ENCODE assay signal across 8 cellular contexts in genomic region chr22:50247748-50248147, GRCh38. TPM values are rescaled to one million over a fixed set of nuclear protein-coding genes. Genes with fewer than 3 reads are reported as not detected.
DNase-seq lines count a peak whose midpoint lies in the region; ATAC-seq and TF ChIP-seq lines count a peak whose summit lies in the region.

No MANE protein-coding gene starts in this region.

- ATAC-seq in T-helper 17 cell (peak; percentile 39), HG02870 (IDR thresholded peaks at IDR 0.05; ENCODE audit: unreplicated experiment) (no peak), GM18511 (IDR thresholded peaks at IDR 0.05; ENCODE audit: unreplicated experiment) (no peak)

- peaks cover 15% of the 10 kb centered on the region for H3K4me1 ChIP-seq in HUES48 (ENCODE audit: control insufficient read depth, insufficient read depth, low read length)

- H3K27me3 ChIP-seq in HUES48 (ENCODE audit: control insufficient read depth, insufficient read depth, low read length) = no peaks in the 10 kb centered on the region

- peak overlapping the region; percentile 47 for H3K27ac ChIP-seq in HUES48 (ENCODE audit: low read depth, low read length)

- no peak overlapping the region for H3K4me3 ChIP-seq in HUES48 (ENCODE audit: low read depth, low read length)

- H3K4me1 Mint-ChIP-seq in CD14-positive monocyte (peaks cover 40% of the 10 kb centered on the region), T-helper 17 cell (peaks cover 13% of the 10 kb centered on the region)

- H3K9me3 ChIP-seq in HUES48 (ENCODE audit: control insufficient read depth, insufficient read depth, low read length) (no peaks in the 10 kb centered on the region), T-helper 17 cell (ENCODE audit: control insufficient read depth, low read length, poor library complexity, severe bottlenecking) (no peaks in the 10 kb centered on the region)

- H3K9me3 Mint-ChIP-seq in CD14-positive monocyte = no peaks in the 10 kb centered on the region

- H3K27me3 Mint-ChIP-seq in CD14-positive monocyte (ENCODE audit: low read depth in 3 of 3) (no peaks in the 10 kb centered on the region), T-helper 17 cell (no peaks in the 10 kb centered on the region)

- DNase-seq in CD14-positive monocyte (ENCODE audit: low spot score) (peak; percentile 79), T-helper 17 cell (peak; percentile 41 to 58 (median 45)), fibroblast of gingiva (ENCODE audit: low read depth) (peak; percentile 51), medulla oblongata (ENCODE audit: extremely low spot score) (no peak), UCSD-AML1 (lab: John Stamatoyannopoulos, UW; ENCODE audit: unreplicated experiment) (no peak)

- no peak for TF ChIP-seq CTCF in CD14-positive monocyte (IDR thresholded peaks at IDR 0.05)

- H3K36me3 Mint-ChIP-seq in CD14-positive monocyte = peaks cover 8 to 20% of the 10 kb centered on the region in 2 donors
- H3K36me3 Mint-ChIP-seq in T-helper 17 cell (ENCODE audit: low read depth) = peaks cover 2% of the 10 kb centered on the region

- intact Hi-C loops in CD14-positive monocyte (cut with micrococcal nuclease) = no loop called here

- H3K4me3 Mint-ChIP-seq in CD14-positive monocyte = no peak overlapping the region
- peak overlapping the region; percentile 82 for H3K4me3 Mint-ChIP-seq in T-helper 17 cell

- no peak overlapping the region for H3K9ac ChIP-seq in HUES48 (ENCODE audit: low read depth, low read length)

- H3K36me3 ChIP-seq in HUES48 (ENCODE audit: control insufficient read depth, insufficient read depth, low read length) = peaks cover 12% of the 10 kb centered on the region

- H3K27ac Mint-ChIP-seq in CD14-positive monocyte (peak overlapping the region in 5 of 7 donors; percentile 37 to 91 (median 83)), T-helper 17 cell (peak overlapping the region; percentile 93)

RNA-seq across cellular contexts. Expression of gene TUBGCP6, which starts 2.9 kb away (rescaled TPM):
- 1 to 10 TPM; 3.7 to 4.3 TPM for polyA plus RNA-seq in CD14-positive monocyte
- total RNA-seq in T-helper 17 cell = 100 to 1,000 TPM; 110 to 122 TPM

RNA-seq across cellular contexts. Expression of gene HDAC10, which starts 3.3 kb away (rescaled TPM):
- polyA plus RNA-seq in CD14-positive monocyte = 10 to 100 TPM in 1 of 2 donors, 1 to 10 TPM in 1; 9.2 to 13.7 TPM
- 100 to 1,000 TPM in 1 of 2 donors, 10 to 100 TPM in 1; 95.5 to 105 TPM for total RNA-seq in T-helper 17 cell

RNA-seq across cellular contexts. Expression of gene MAPK12, which starts 13.7 kb away (rescaled TPM):
- polyA plus RNA-seq in CD14-positive monocyte = under 1 TPM; 0.06 to 0.13 TPM
- 1 to 10 TPM; 1.7 to 1.9 TPM for total RNA-seq in T-helper 17 cell

RNA-seq across cellular contexts. Expression of gene MAPK11, which starts 22.4 kb away (rescaled TPM):
- polyA plus RNA-seq in CD14-positive monocyte = not detected
- total RNA-seq in T-helper 17 cell = 10 to 100 TPM; 13.2 to 14.4 TPM

RNA-seq across cellular contexts. Expression of gene SELENOO, which starts 46.9 kb away (rescaled TPM):
- polyA plus RNA-seq in CD14-positive monocyte = 1 to 10 TPM; 2.7 to 8.7 TPM
- 10 to 100 TPM; 27.4 to 29.5 TPM for total RNA-seq in T-helper 17 cell

Comparison
In these comparisons a context has a peak if more than half of its experiments do, and no peak if none do; other contexts are left out.
1. DNase-seq: peak in CD14-positive monocyte (single experiment), T-helper 17 cell (3 of 3) and fibroblast of gingiva (single experiment); none in medulla oblongata (single experiment) and UCSD-AML1 (single experiment).